13 cellular contexts compared by ENCODE assay signal in the genomic region with DNA sequence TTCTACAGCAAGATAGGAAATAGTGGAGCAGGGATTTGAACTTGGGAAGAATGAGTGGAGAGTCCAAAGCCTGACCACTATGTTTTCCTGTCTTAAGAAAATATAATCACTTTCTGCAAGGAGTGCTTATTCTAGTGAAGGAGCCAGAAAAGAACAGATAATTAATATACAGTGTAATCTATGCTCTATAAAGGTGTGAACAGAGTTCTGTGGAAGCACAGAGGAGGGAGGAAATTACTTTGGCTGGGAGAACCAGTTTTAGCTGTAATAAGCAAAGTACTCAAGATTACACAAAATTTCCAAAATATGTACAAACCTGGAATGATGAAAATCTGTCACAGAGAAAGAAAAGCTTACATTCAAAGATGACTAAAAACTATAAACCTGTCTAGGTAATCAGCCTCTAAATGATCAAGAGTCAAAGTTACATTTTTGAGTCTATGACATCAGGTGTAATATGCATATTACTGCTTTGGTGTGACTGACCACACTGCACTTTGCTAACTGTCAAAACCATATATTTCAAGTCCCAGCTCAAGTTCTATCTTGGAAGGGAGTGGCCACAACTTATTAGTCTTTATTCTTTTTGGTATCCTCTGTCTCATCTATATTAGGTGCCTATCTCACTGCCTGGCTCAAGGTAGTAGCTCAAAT. TPM values are rescaled to one million over a fixed set of nuclear protein-coding genes. Genes with fewer than 3 reads are reported as not detected.
DNase-seq lines count a peak whose midpoint lies in the region; ATAC-seq and TF ChIP-seq lines count a peak whose summit lies in the region.
"Had no signal": no experiment of that assay in that cellular context is flagged by ENCODE, and none has a peak within 500 bp of the region (broad histone marks: within the 10 kb centered on the region; RNA-seq: fewer than 3 reads in every experiment).

No MANE protein-coding gene starts in this region.

- H3K27me3 ChIP-seq in right atrium auricular region, result no peaks in the 10 kb centered on the region

- peaks cover 0 to 6% of the 10 kb centered on the region in 2 donors for H3K4me1 ChIP-seq in right atrium auricular region
- H3K4me1 ChIP-seq: Caco-2 had no signal

- intact Hi-C loops in activated CD4-positive, alpha-beta memory T cell treated with anti-CD3 and anti-CD28 coated beads for 36 hours (cut with micrococcal nuclease), result loop anchor here (1.0 to 2.0 kb wide), 3 partner anchors 42 to 71 kb away; a partner anchor contains a TSS

- H3K4me3 Mint-ChIP-seq in activated CD4-positive, alpha-beta memory T cell treated with anti-CD3 and anti-CD28 coated beads for 36 hours, result no peak overlapping the region
- no peak overlapping the region for H3K4me3 Mint-ChIP-seq in activated CD4-positive, alpha-beta memory T cell treated with anti-CD3 and anti-CD28 coated beads, Interleukin-2, amount 10 ng/mL, durations not matched to agents 7 days and 5 days
- no peak overlapping the region for H3K4me3 Mint-ChIP-seq in naive thymus-derived CD8-positive, alpha-beta T cell
- H3K4me3 Mint-ChIP-seq: brain had no signal

- H3K36me3 ChIP-seq in right atrium auricular region, result no peaks in the 10 kb centered on the region

- H3K27ac Mint-ChIP-seq in activated CD4-positive, alpha-beta memory T cell treated with anti-CD3 and anti-CD28 coated beads for 36 hours, result peak overlapping the region; percentile 23
- H3K27ac Mint-ChIP-seq in activated CD4-positive, alpha-beta memory T cell treated with anti-CD3 and anti-CD28 coated beads, Interleukin-2, amount 10 ng/mL, durations not matched to agents 7 days and 5 days, result no peak overlapping the region
- H3K27ac Mint-ChIP-seq in naive thymus-derived CD8-positive, alpha-beta T cell, result no peak overlapping the region
- H3K27ac Mint-ChIP-seq: brain had no signal

- H3K4me3 ChIP-seq in WI38 (ENCODE audit: low read depth, low read length) (peak overlapping the region; percentile 56), right atrium auricular region (no peak overlapping the region)

- H3K9me3 ChIP-seq in right atrium auricular region, result no peaks in the 10 kb centered on the region
- H3K9me3 ChIP-seq: Caco-2 had no signal

- peaks cover 24% of the 10 kb centered on the region for H3K4me1 Mint-ChIP-seq in activated CD4-positive, alpha-beta memory T cell treated with anti-CD3 and anti-CD28 coated beads for 36 hours (ENCODE audit: low read depth)
- peaks cover 3% of the 10 kb centered on the region for H3K4me1 Mint-ChIP-seq in activated CD4-positive, alpha-beta memory T cell treated with anti-CD3 and anti-CD28 coated beads, Interleukin-2, amount 10 ng/mL, durations not matched to agents 7 days and 5 days
- H3K4me1 Mint-ChIP-seq in naive thymus-derived CD8-positive, alpha-beta T cell, result no peaks in the 10 kb centered on the region
- H3K4me1 Mint-ChIP-seq: brain had no signal

- DNase-seq in activated CD4-positive, alpha-beta memory T cell treated with anti-CD3 and anti-CD28 coated beads for 36 hours, result no peak
- no peak for DNase-seq in activated CD4-positive, alpha-beta memory T cell treated with anti-CD3 and anti-CD28 coated beads, Interleukin-2, amount 10 ng/mL, durations not matched to agents 7 days and 5 days
- no peak for DNase-seq in right atrium auricular region (ENCODE audit: low spot score)
- DNase-seq in stimulated activated naive CD8-positive, alpha-beta T cell treated with anti-CD3 and anti-CD28 coated beads, Interleukin-15, Interleukin-2, amounts not matched to agents 100 U/mL and 50 U/mL, for 24 hours, result no peak
- DNase-seq in naive thymus-derived CD8-positive, alpha-beta T cell, result no peak
- no peak for DNase-seq in middle frontal gyrus (ENCODE audit: extremely low spot score, low spot score)
- DNase-seq in activated CD4-positive, CD25-positive, alpha-beta regulatory T cell treated with anti-CD3 and anti-CD28 coated beads, Interleukin-2, amount 50 U/mL, for 72 hours, result no peak
- DNase-seq: activated CD4-positive, alpha-beta T cell treated with anti-CD3 and anti-CD28 coated beads, Interleukin-2, amount 50 U/mL, for 4 hours; Caco-2; foreskin melanocyte; GDM1 had no signal

- ATAC-seq in stimulated activated naive CD8-positive, alpha-beta T cell treated with anti-CD3 and anti-CD28 coated beads, Interleukin-15, Interleukin-2, amounts not matched to agents 100 U/mL and 50 U/mL, for 24 hours, result peak; percentile 55
- no peak for ATAC-seq in naive thymus-derived CD8-positive, alpha-beta T cell

- POLR2A ChIA-PET in activated CD4-positive, alpha-beta memory T cell treated with anti-CD3 and anti-CD28 coated beads for 36 hours (lab: Charles Lee), result interaction anchor here (0.8 to 1.1 kb wide), 2 partner anchors 41 to 65 kb away, joined by 3 to 4 read pairs; a partner anchor contains a TSS
- POLR2A ChIA-PET in activated CD4-positive, alpha-beta memory T cell treated with anti-CD3 and anti-CD28 coated beads, Interleukin-2, amount 10 ng/mL, durations not matched to agents 7 days and 5 days (lab: Charles Lee), result no interaction called here
- POLR2A ChIA-PET in naive thymus-derived CD8-positive, alpha-beta T cell (lab: Charles Lee), result no interaction called here

- peak overlapping the region; percentile 70 to 82 for H3K27ac ChIP-seq in right atrium auricular region

- TF ChIP-seq CTCF in WI38 (IDR thresholded peaks at IDR 0.05; ENCODE audit: low read depth, low read length) (no peak), right atrium auricular region (IDR thresholded peaks at IDR 0.05) (no peak)

- CTCF ChIA-PET in activated CD4-positive, alpha-beta memory T cell treated with anti-CD3 and anti-CD28 coated beads for 36 hours (lab: Charles Lee), result interaction anchor here (1.4 kb wide), 1 partner anchor 43 kb away, joined by 3 read pairs; no protein-coding TSS in a partner anchor
- CTCF ChIA-PET in activated CD4-positive, alpha-beta memory T cell treated with anti-CD3 and anti-CD28 coated beads, Interleukin-2, amount 10 ng/mL, durations not matched to agents 7 days and 5 days (lab: Charles Lee), result no interaction called here

- H3K27me3 Mint-ChIP-seq in activated CD4-positive, alpha-beta memory T cell treated with anti-CD3 and anti-CD28 coated beads for 36 hours, result no peaks in the 10 kb centered on the region
- H3K27me3 Mint-ChIP-seq in activated CD4-positive, alpha-beta memory T cell treated with anti-CD3 and anti-CD28 coated beads, Interleukin-2, amount 10 ng/mL, durations not matched to agents 7 days and 5 days, result no peaks in the 10 kb centered on the region
- peaks cover 0 to 3% (median 0%) of the 10 kb centered on the region in 5 donors for H3K27me3 Mint-ChIP-seq in naive thymus-derived CD8-positive, alpha-beta T cell
- H3K27me3 Mint-ChIP-seq: brain had no signal

- peaks cover 3% of the 10 kb centered on the region for H3K9me3 Mint-ChIP-seq in activated CD4-positive, alpha-beta memory T cell treated with anti-CD3 and anti-CD28 coated beads for 36 hours
- H3K9me3 Mint-ChIP-seq in activated CD4-positive, alpha-beta memory T cell treated with anti-CD3 and anti-CD28 coated beads, Interleukin-2, amount 10 ng/mL, durations not matched to agents 7 days and 5 days, result peaks cover 3% of the 10 kb centered on the region
- peaks cover 0 to 7% (median 0%) of the 10 kb centered on the region in 9 donors for H3K9me3 Mint-ChIP-seq in naive thymus-derived CD8-positive, alpha-beta T cell

- no peaks in the 10 kb centered on the region for H3K36me3 Mint-ChIP-seq in activated CD4-positive, alpha-beta memory T cell treated with anti-CD3 and anti-CD28 coated beads for 36 hours
- no peaks in the 10 kb centered on the region for H3K36me3 Mint-ChIP-seq in activated CD4-positive, alpha-beta memory T cell treated with anti-CD3 and anti-CD28 coated beads, Interleukin-2, amount 10 ng/mL, durations not matched to agents 7 days and 5 days (ENCODE audit: low read depth)
- H3K36me3 Mint-ChIP-seq in naive thymus-derived CD8-positive, alpha-beta T cell, result no peaks in the 10 kb centered on the region
- H3K36me3 Mint-ChIP-seq: brain had no signal

RNA-seq across cellular contexts. Expression of a gene that starts 40.7 kb away (rescaled TPM):
- 1 to 10 TPM; 8.7 to 9.1 TPM for total RNA-seq in activated CD4-positive, alpha-beta memory T cell treated with anti-CD3 and anti-CD28 coated beads for 36 hours
- total RNA-seq in activated CD4-positive, alpha-beta memory T cell treated with anti-CD3 and anti-CD28 coated beads, Interleukin-2, amount 10 ng/mL, durations not matched to agents 7 days and 5 days, result 10 to 100 TPM; 19.8 to 21.0 TPM
- total RNA-seq in right atrium auricular region, result 1 to 10 TPM; 3.7 to 5.9 TPM
- total RNA-seq in naive thymus-derived CD8-positive, alpha-beta T cell, result 1 to 10 TPM; 1.0 to 1.4 TPM
- 1 to 10 TPM in 2 of 3 donors, under 1 TPM in 1; 0.38 to 3.1 (median 2.4) TPM for polyA plus RNA-seq in naive thymus-derived CD8-positive, alpha-beta T cell
